8 cellular contexts compared by ENCODE assay signal in the genomic region with DNA sequence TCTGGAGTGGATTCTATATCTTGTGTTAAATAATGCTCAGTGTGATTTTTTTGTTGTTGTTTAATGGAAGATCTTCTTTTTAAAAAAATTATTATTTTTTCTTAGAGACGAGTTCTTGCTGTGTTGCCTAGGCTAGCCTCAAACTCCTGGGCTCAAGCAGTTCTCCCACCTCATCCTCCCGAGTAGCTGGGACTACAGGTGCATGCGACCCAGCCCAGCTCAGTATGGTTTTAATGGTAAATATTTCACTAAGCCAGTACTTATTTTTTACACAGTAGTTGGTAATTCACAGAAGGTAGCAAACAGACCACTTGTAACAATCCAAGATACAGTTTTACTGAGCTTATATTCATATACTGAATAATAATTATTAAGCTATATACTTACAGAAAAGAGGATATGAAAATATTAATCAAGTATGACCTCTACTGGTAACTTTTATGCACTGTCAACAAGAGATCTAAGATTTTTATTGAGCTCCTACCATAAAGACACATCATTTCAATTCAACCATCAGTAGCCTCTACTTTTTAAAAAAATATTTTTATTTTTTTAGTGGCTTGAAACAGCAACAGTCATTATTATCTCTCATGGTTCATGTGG.
DNase-seq lines count a peak whose midpoint lies in the region; ATAC-seq, FAIRE-seq and TF ChIP-seq lines count a peak whose summit lies in the region.

No MANE protein-coding gene starts in this region.

- no peaks in the 10 kb centered on the region for H3K27me3 ChIP-seq in neutrophil

- TF ChIP-seq CTCF in neutrophil (IDR thresholded peaks at IDR 0.05), result peak; percentile 41

- no peak overlapping the region for H3K4me3 ChIP-seq in neutrophil (ENCODE audit: low read depth in 1 of 2, low read length in 1 of 2)

- DNase-seq in NCI-H1105 treated with DMSO at 0.1 percent for 48 hours (lab: John Stamatoyannopoulos, UW) (peak; percentile 59), NCI-H1105 (lab: John Stamatoyannopoulos, UW) (no peak), NCI-H2227 (lab: John Stamatoyannopoulos, UW; ENCODE audit: unreplicated experiment) (peak; percentile 27), iPS-NIHi7 (ENCODE audit: extremely low spot score) (no peak)
- no peak for DNase-seq in activated naive CD4-positive, alpha-beta T cell (lab: John Stamatoyannopoulos, UW)

- peaks cover 27% of the 10 kb centered on the region for H3K36me3 ChIP-seq in neutrophil

- ATAC-seq in HG03457 (IDR thresholded peaks at IDR 0.05; ENCODE audit: unreplicated experiment), result no peak

- no peak overlapping the region for H3K27ac ChIP-seq in neutrophil

- FAIRE-seq in endometrium (lab: Jason Lieb, UNC), result peak; percentile 78

- no peaks in the 10 kb centered on the region for H3K9me3 ChIP-seq in neutrophil

- no peaks in the 10 kb centered on the region for H3K4me1 ChIP-seq in neutrophil (ENCODE audit: control insufficient read depth in 1 of 2, insufficient read depth in 1 of 2, low read depth in 1 of 2, low read length in 1 of 2)

Comparison
In these comparisons a context has a peak if more than half of its experiments do, and no peak if none do; other contexts are left out.
1. DNase-seq: peak in NCI-H1105 treated with DMSO at 0.1 percent for 48 hours (single experiment) and NCI-H2227 (single experiment); none in NCI-H1105 (single experiment), iPS-NIHi7 (single experiment) and activated naive CD4-positive, alpha-beta T cell (0 of 4).